In genomic region chr5:38707352-38708324, GRCh38 we compare ENCODE assay signal across 1 cellular context.
TF ChIP-seq lines count a peak whose summit lies in the region.

No MANE protein-coding gene starts in this region.

TF ChIP-seq in K562, 482 proteins besides CTCF, POLR2A, EP300 and RAD21:
- TF ChIP-seq CEBPG (CRISPR knock-in tag; IDR thresholded peaks at IDR 0.05) (no peak), CEBPG (tag; conservative IDR thresholded peaks at IDR 0.05 in 1 of 2, IDR thresholded peaks at IDR 0.05 in 1 of 2) (peak in 1 of 2 experiments; percentile 23; a peak in 1 of 4 replicates), SAFB (IDR thresholded peaks at IDR 0.05; ENCODE audit: borderline replicate concordance, low read depth, low read length) (no peak)
